Comparison of ENCODE assay signal across 9 cellular contexts in genomic region chr16:49620158-49620867, GRCh38.
A peak's percentile ranks its signal among the peaks of the same experiment; 100 is the strongest.
DNase-seq lines count a peak whose midpoint lies in the region; ATAC-seq, FAIRE-seq and TF ChIP-seq lines count a peak whose summit lies in the region.
"Had no signal": no experiment of that assay in that cellular context is flagged by ENCODE, and none has a peak within 500 bp of the region (broad histone marks: within the 10 kb centered on the region; RNA-seq: fewer than 3 reads in every experiment).

No MANE protein-coding gene starts in this region.

- ATAC-seq in GM18873 (IDR thresholded peaks at IDR 0.05; ENCODE audit: low FRiP score, unreplicated experiment): no peak

- H3K27ac Mint-ChIP-seq in endodermal cell: peak overlapping the region; percentile 39
- H3K27ac Mint-ChIP-seq in activated CD4-positive, alpha-beta memory T cell treated with anti-CD3 and anti-CD28 coated beads, Interleukin-2, amount 10 ng/mL, durations not matched to agents 7 days and 5 days: no peak overlapping the region
- H3K27ac Mint-ChIP-seq: activated B cell treated with CpG ODN at 0.5 μM for 24 hours had no signal

- no peak for TF ChIP-seq CTCF in endodermal cell (conservative IDR thresholded peaks at IDR 0.05)

- no peak overlapping the region for H3K9ac ChIP-seq in endodermal cell (ENCODE audit: extremely low read depth, low read length, poor library complexity, severe bottlenecking)

- peak; percentile 86 for FAIRE-seq in urothelium cell line (lab: Jason Lieb, UNC)

- H3K36me3 Mint-ChIP-seq in endodermal cell (ENCODE audit: low read depth): peaks cover 8% of the 10 kb centered on the region
- no peaks in the 10 kb centered on the region for H3K36me3 Mint-ChIP-seq in activated CD4-positive, alpha-beta memory T cell treated with anti-CD3 and anti-CD28 coated beads, Interleukin-2, amount 10 ng/mL, durations not matched to agents 7 days and 5 days (ENCODE audit: low read depth)

- no peak overlapping the region for H3K4me3 ChIP-seq in endodermal cell (ENCODE audit: low read length)

- POLR2A ChIA-PET in activated CD4-positive, alpha-beta memory T cell treated with anti-CD3 and anti-CD28 coated beads, Interleukin-2, amount 10 ng/mL, durations not matched to agents 7 days and 5 days (lab: Charles Lee): no interaction called here
- POLR2A ChIA-PET in HEK293T (lab: Yijun Ruan, JAX): no interaction called here

- H3K27me3 ChIP-seq in endodermal cell (ENCODE audit: control insufficient read depth, insufficient read depth, low read length, poor library complexity, severe bottlenecking): no peaks in the 10 kb centered on the region

- CTCF ChIA-PET in activated CD4-positive, alpha-beta memory T cell treated with anti-CD3 and anti-CD28 coated beads, Interleukin-2, amount 10 ng/mL, durations not matched to agents 7 days and 5 days (lab: Charles Lee): no interaction called here
- CTCF ChIA-PET in HEK293T (lab: Yijun Ruan, JAX): no interaction called here

- no peaks in the 10 kb centered on the region for H3K36me3 ChIP-seq in endodermal cell (ENCODE audit: control insufficient read depth, insufficient read depth, low read length)

- 73 to 89% methylated on average over 4 to 11 of the region's 11 CpGs for WGBS in endodermal cell (ENCODE audit: insufficient coverage in 1 of 2, insufficient read length in 1 of 2), 2 experiments

- no peaks in the 10 kb centered on the region for H3K9me3 Mint-ChIP-seq in endodermal cell
- no peaks in the 10 kb centered on the region for H3K9me3 Mint-ChIP-seq in activated CD4-positive, alpha-beta memory T cell treated with anti-CD3 and anti-CD28 coated beads, Interleukin-2, amount 10 ng/mL, durations not matched to agents 7 days and 5 days
- H3K9me3 Mint-ChIP-seq: activated B cell treated with CpG ODN at 0.5 μM for 24 hours had no signal

- H3K27me3 Mint-ChIP-seq in endodermal cell (ENCODE audit: insufficient read depth): no peaks in the 10 kb centered on the region
- no peaks in the 10 kb centered on the region for H3K27me3 Mint-ChIP-seq in activated CD4-positive, alpha-beta memory T cell treated with anti-CD3 and anti-CD28 coated beads, Interleukin-2, amount 10 ng/mL, durations not matched to agents 7 days and 5 days
- H3K27me3 Mint-ChIP-seq: activated B cell treated with CpG ODN at 0.5 μM for 24 hours had no signal

- DNase-seq in HuH-7.5 (ENCODE audit: low spot score): peak; percentile 25
- peak; percentile 50 for DNase-seq in endodermal cell
- DNase-seq in mesenteric fat pad (ENCODE audit: low spot score): peak; percentile 94
- peak; percentile 88 for DNase-seq in urothelium cell line (ENCODE audit: low spot score)
- DNase-seq in activated CD4-positive, alpha-beta memory T cell treated with anti-CD3 and anti-CD28 coated beads, Interleukin-2, amount 10 ng/mL, durations not matched to agents 7 days and 5 days: no peak
- DNase-seq in HEK293T (ENCODE audit: extremely low spot score): no peak
- DNase-seq: activated B cell treated with CpG ODN at 0.5 μM for 24 hours, NCI-H1092 treated with DMSO at 0.1 percent for 48 hours had no signal

- H3K4me1 Mint-ChIP-seq in endodermal cell: peaks cover 4% of the 10 kb centered on the region
- H3K4me1 Mint-ChIP-seq in activated CD4-positive, alpha-beta memory T cell treated with anti-CD3 and anti-CD28 coated beads, Interleukin-2, amount 10 ng/mL, durations not matched to agents 7 days and 5 days: no peaks in the 10 kb centered on the region
- H3K4me1 Mint-ChIP-seq: activated B cell treated with CpG ODN at 0.5 μM for 24 hours had no signal

- H3K9me3 ChIP-seq in endodermal cell (ENCODE audit: control insufficient read depth, low read length): peaks cover 4% of the 10 kb centered on the region

- peak overlapping the region; percentile 44 for H3K27ac ChIP-seq in endodermal cell (ENCODE audit: low read depth, low read length)

- H3K4me3 Mint-ChIP-seq in endodermal cell: no peak overlapping the region
- no peak overlapping the region for H3K4me3 Mint-ChIP-seq in activated CD4-positive, alpha-beta memory T cell treated with anti-CD3 and anti-CD28 coated beads, Interleukin-2, amount 10 ng/mL, durations not matched to agents 7 days and 5 days
- H3K4me3 Mint-ChIP-seq: activated B cell treated with CpG ODN at 0.5 μM for 24 hours had no signal

- no peaks in the 10 kb centered on the region for H3K4me1 ChIP-seq in endodermal cell (ENCODE audit: control insufficient read depth, insufficient read depth, low read length)

TF ChIP-seq in HEK293T, 16 proteins besides CTCF, POLR2A, EP300 and RAD21:
- TF ChIP-seq LEF1 (IDR thresholded peaks at IDR 0.05; ENCODE audit: borderline replicate concordance) (no peak), NFRKB (IDR thresholded peaks at IDR 0.05) (no peak), SP1 (IDR thresholded peaks at IDR 0.05) (no peak), BHLHE40 (IDR thresholded peaks at IDR 0.05; ENCODE audit: borderline replicate concordance) (no peak), FOXA1 (IDR thresholded peaks at IDR 0.05) (no peak), HDGF (IDR thresholded peaks at IDR 0.05; ENCODE audit: borderline replicate concordance) (no peak), ZNF384 (IDR thresholded peaks at IDR 0.05) (no peak), FOXK2 (IDR thresholded peaks at IDR 0.05) (no peak), CTBP1 (IDR thresholded peaks at IDR 0.05; ENCODE audit: borderline replicate concordance) (no peak), L3MBTL2 (conservative IDR thresholded peaks at IDR 0.05) (no peak), FOXM1 (IDR thresholded peaks at IDR 0.05; ENCODE audit: borderline replicate concordance) (no peak), ELF4 (IDR thresholded peaks at IDR 0.05) (no peak)

Comparison
In these comparisons a context has a peak if more than half of its experiments do, and no peak if none do; other contexts are left out.
1. DNase-seq: peak in HuH-7.5 (single experiment), endodermal cell (single experiment), mesenteric fat pad (single experiment) and urothelium cell line (single experiment); none in activated CD4-positive, alpha-beta memory T cell treated with anti-CD3 and anti-CD28 coated beads, Interleukin-2, amount 10 ng/mL, durations not matched to agents 7 days and 5 days (single experiment) and HEK293T (single experiment).